11 cellular contexts compared by ENCODE assay signal in genomic region chr5:131533844-131534243, GRCh38.
DNase-seq lines count a peak whose midpoint lies in the region; TF ChIP-seq lines count a peak whose summit lies in the region.
"Had no signal": no experiment of that assay in that cellular context is flagged by ENCODE, and none has a peak within 500 bp of the region (broad histone marks: within the 10 kb centered on the region; RNA-seq: fewer than 3 reads in every experiment).

No MANE protein-coding gene starts in this region.

- no peaks in the 10 kb centered on the region for H3K27me3 Mint-ChIP-seq in activated naive CD4-positive, alpha-beta T cell treated with anti-CD3 and anti-CD28 coated beads, Interleukin-2, amount 10 ng/mL, durations not matched to agents 7 days and 5 days

- H3K27ac Mint-ChIP-seq in activated naive CD4-positive, alpha-beta T cell treated with anti-CD3 and anti-CD28 coated beads, Interleukin-2, amount 10 ng/mL, durations not matched to agents 7 days and 5 days: peak overlapping the region; percentile 46

- peaks cover 76% of the 10 kb centered on the region for H3K4me1 Mint-ChIP-seq in activated naive CD4-positive, alpha-beta T cell treated with anti-CD3 and anti-CD28 coated beads, Interleukin-2, amount 10 ng/mL, durations not matched to agents 7 days and 5 days

- no peak overlapping the region for H3K4me3 Mint-ChIP-seq in activated naive CD4-positive, alpha-beta T cell treated with anti-CD3 and anti-CD28 coated beads, Interleukin-2, amount 10 ng/mL, durations not matched to agents 7 days and 5 days

- H3K4me3 ChIP-seq in astrocyte of the cerebellum (ENCODE audit: low read depth, low read length) (no peak overlapping the region), osteoblast (ENCODE audit: insufficient read depth, low read length) (no peak overlapping the region), tibial artery (no peak overlapping the region)
- H3K4me3 ChIP-seq: BLaER1 treated with 17β-estradiol and CSF1 and Interleukin-3, amounts not matched to agents 10 nM and 100 nM had no signal

- H3K27ac ChIP-seq in osteoblast (ENCODE audit: low read depth, low read length): no peak overlapping the region
- no peak overlapping the region for H3K27ac ChIP-seq in tibial artery
- H3K27ac ChIP-seq: BLaER1 treated with 17β-estradiol and CSF1 and Interleukin-3, amounts not matched to agents 10 nM and 100 nM had no signal

- no peaks in the 10 kb centered on the region for H4K20me1 ChIP-seq in osteoblast (ENCODE audit: insufficient read depth, low read length)
- H4K20me1 ChIP-seq: BLaER1 treated with 17β-estradiol and CSF1 and Interleukin-3, amounts not matched to agents 10 nM and 100 nM had no signal

- no peaks in the 10 kb centered on the region for H3K79me2 ChIP-seq in osteoblast (ENCODE audit: insufficient read depth, low read length)

- no peaks in the 10 kb centered on the region for H3K36me3 ChIP-seq in osteoblast (ENCODE audit: insufficient read depth, low read length)
- H3K36me3 ChIP-seq in tibial artery: no peaks in the 10 kb centered on the region

- H3K9me3 Mint-ChIP-seq in activated naive CD4-positive, alpha-beta T cell treated with anti-CD3 and anti-CD28 coated beads, Interleukin-2, amount 10 ng/mL, durations not matched to agents 7 days and 5 days: no peaks in the 10 kb centered on the region

- CTCF ChIA-PET in activated naive CD4-positive, alpha-beta T cell treated with anti-CD3 and anti-CD28 coated beads, Interleukin-2, amount 10 ng/mL, durations not matched to agents 7 days and 5 days (lab: Charles Lee): interaction anchor here (1.0 to 2.4 kb wide), 3 partner anchors 11 to 19 kb away, joined by 3 to 12 read pairs (median 3); no protein-coding TSS in a partner anchor

- H3K4me1 ChIP-seq in osteoblast (ENCODE audit: insufficient read depth, low read length) (peaks cover 20% of the 10 kb centered on the region), tibial artery (peaks cover 0 to 10% (median 0%) of the 10 kb centered on the region in 4 donors)

- DNase-seq in activated naive CD4-positive, alpha-beta T cell treated with anti-CD3 and anti-CD28 coated beads, Interleukin-2, amount 10 ng/mL, durations not matched to agents 7 days and 5 days: no peak
- DNase-seq in activated naive CD4-positive, alpha-beta T cell (lab: John Stamatoyannopoulos, UW): no peak
- DNase-seq in astrocyte of the cerebellum (ENCODE audit: low read depth) (no peak), osteoblast (ENCODE audit: insufficient read length, low spot score, missing footprints) (no peak), H4 (ENCODE audit: low spot score) (no peak), tibial artery (no peak), GDM1 (lab: John Stamatoyannopoulos, UW) (no peak)
- DNase-seq: activated gamma-delta T cell, NCI-H774 had no signal

- intact Hi-C loops in tibial artery (cut with DNase I; ENCODE audit: low total_unique reads): no loop called here

- peak; percentile 31; the same call in 1 of the 2 replicates for TF ChIP-seq CTCF in LNCAP (IDR thresholded peaks at IDR 0.05)
- peak; percentile 11 for TF ChIP-seq CTCF in astrocyte of the cerebellum (IDR thresholded peaks at IDR 0.05; ENCODE audit: low read depth, low read length, missing control alignments)
- TF ChIP-seq CTCF in osteoblast (IDR thresholded peaks at IDR 0.05; ENCODE audit: extremely low read depth, low read depth, low read length): peak; percentile 30
- no peak for TF ChIP-seq CTCF in tibial artery (IDR thresholded peaks at IDR 0.05)

- in situ Hi-C loops in astrocyte of the cerebellum (cut with HindIII; ENCODE audit: low sequenced_read_pairs): no loop called here

- no peaks in the 10 kb centered on the region for H3K9me3 ChIP-seq in osteoblast (ENCODE audit: low read depth, low read length)
- no peaks in the 10 kb centered on the region for H3K9me3 ChIP-seq in tibial artery

- H3K36me3 Mint-ChIP-seq in activated naive CD4-positive, alpha-beta T cell treated with anti-CD3 and anti-CD28 coated beads, Interleukin-2, amount 10 ng/mL, durations not matched to agents 7 days and 5 days: peaks cover 35% of the 10 kb centered on the region

- no peak overlapping the region for H2AFZ ChIP-seq in osteoblast (ENCODE audit: low read length)

- H3K27me3 ChIP-seq in osteoblast (ENCODE audit: insufficient read depth, low read length) (no peaks in the 10 kb centered on the region), tibial artery (no peaks in the 10 kb centered on the region)
- H3K27me3 ChIP-seq: BLaER1 treated with 17β-estradiol and CSF1 and Interleukin-3, amounts not matched to agents 10 nM and 100 nM had no signal

- H3K4me2 ChIP-seq in osteoblast (ENCODE audit: insufficient read depth, low read length): no peak overlapping the region
- H3K4me2 ChIP-seq: BLaER1 treated with 17β-estradiol and CSF1 and Interleukin-3, amounts not matched to agents 10 nM and 100 nM had no signal

Comparison
In these comparisons a context has a peak if more than half of its experiments do, and no peak if none do; other contexts are left out.
1. CTCF ChIP-seq: peak in LNCAP (single experiment), astrocyte of the cerebellum (single experiment) and osteoblast (single experiment); none in tibial artery (0 of 2).